In genomic region chr1:161069201-161069685, GRCh38 we compare ENCODE assay signal across 10 cellular contexts. TPM values are rescaled to one million over a fixed set of nuclear protein-coding genes. Genes with fewer than 3 reads are reported as not detected.
A peak's percentile ranks its signal among the peaks of the same experiment; 100 is the strongest.
DNase-seq lines count a peak whose midpoint lies in the region; ATAC-seq and TF ChIP-seq lines count a peak whose summit lies in the region.
"Had no signal": no experiment of that assay in that cellular context is flagged by ENCODE, and none has a peak within 500 bp of the region (broad histone marks: within the 10 kb centered on the region; RNA-seq: fewer than 3 reads in every experiment).

No MANE protein-coding gene starts in this region.

- ATAC-seq in GM21447 (IDR thresholded peaks at IDR 0.05; ENCODE audit: unreplicated experiment) (peak; percentile 3), HG03469 (IDR thresholded peaks at IDR 0.05; ENCODE audit: unreplicated experiment) (no peak)
- no peak for ATAC-seq in stimulated activated naive CD8-positive, alpha-beta T cell treated with anti-CD3 and anti-CD28 coated beads, Interleukin-15, Interleukin-2, amounts not matched to agents 100 U/mL and 50 U/mL, for 24 hours
- ATAC-seq in activated CD4-positive, CD25-positive, alpha-beta regulatory T cell treated with anti-CD3 and anti-CD28 coated beads, Interleukin-2, amount 50 U/mL, for 24 hours = no peak

- DNase-seq in stimulated activated naive CD8-positive, alpha-beta T cell treated with anti-CD3 and anti-CD28 coated beads, Interleukin-15, Interleukin-2, amounts not matched to agents 100 U/mL and 50 U/mL, for 24 hours = peak; percentile 27
- no peak for DNase-seq in endodermal cell
- DNase-seq in Calu3 = no peak

- intact Hi-C loops in Calu3 (cut with micrococcal nuclease; ENCODE audit: unreplicated experiment) = no loop called here

- no peak overlapping the region for H3K4me3 Mint-ChIP-seq in endodermal cell
- H3K4me3 Mint-ChIP-seq in Calu3 (ENCODE audit: low read depth, unreplicated experiment) = no peak overlapping the region

- WGBS in endodermal cell (ENCODE audit: insufficient coverage in 1 of 2, insufficient read length in 1 of 2), 2 experiments = 86 to 87% methylated on average over 3 to 11 of the region's 11 CpGs

- H3K4me3 ChIP-seq in Loucy (ENCODE audit: low read length, poor library complexity, severe bottlenecking) = peak overlapping the region; percentile 98
- peak overlapping the region; percentile 69 to 70 for H3K4me3 ChIP-seq in duodenal mucosa (ENCODE audit: low read depth in 1 of 2, low read length in 2 of 2)
- H3K4me3 ChIP-seq in endodermal cell (ENCODE audit: low read length) = no peak overlapping the region
- H3K4me3 ChIP-seq: cardiac muscle cell had no signal

- H3F3A ChIP-seq in Loucy (ENCODE audit: low read depth) = 0 out of 2 replicates have a peak, but pooled peaks cover 3% of the 10 kb centered on the region

- no peak overlapping the region for H2AFZ ChIP-seq in Loucy (ENCODE audit: low read length)

- CTCF ChIA-PET in Calu3 (lab: Charles Lee) = interaction anchor here (0.6 to 1.4 kb wide), 2 partner anchors 28 to 957 kb away, joined by 4 to 9 read pairs; partner anchors contain the start of gene KLHDC9

- no peaks in the 10 kb centered on the region for H3K9me2 ChIP-seq in Loucy (replicated peaks; ENCODE audit: low read depth, low read length)

- H3K27ac Mint-ChIP-seq in endodermal cell (no peak overlapping the region), Calu3 (ENCODE audit: unreplicated experiment) (no peak overlapping the region)

- H3K4me2 ChIP-seq in Loucy (ENCODE audit: low read depth, low read length, poor library complexity, severe bottlenecking) = peak overlapping the region; percentile 99

- H3K4me1 Mint-ChIP-seq in endodermal cell (peaks cover 8% of the 10 kb centered on the region), Calu3 (ENCODE audit: low read depth, unreplicated experiment) (peaks cover 3% of the 10 kb centered on the region)

- no peak for TF ChIP-seq CTCF in Loucy (conservative IDR thresholded peaks at IDR 0.05; ENCODE audit: low read length)
- TF ChIP-seq CTCF in endodermal cell (conservative IDR thresholded peaks at IDR 0.05) = no peak
- no peak for TF ChIP-seq CTCF in Calu3 (IDR thresholded peaks at IDR 0.05; ENCODE audit: unreplicated experiment)

- H3K36me3 ChIP-seq in Loucy (ENCODE audit: insufficient read depth, low read length) (no peaks in the 10 kb centered on the region), duodenal mucosa (ENCODE audit: control insufficient read depth in 1 of 2, insufficient read depth in 2 of 2, low read length in 2 of 2) (no peaks in the 10 kb centered on the region), endodermal cell (ENCODE audit: control insufficient read depth, insufficient read depth, low read length) (no peaks in the 10 kb centered on the region)
- H3K36me3 ChIP-seq: cardiac muscle cell had no signal

- H3K9ac ChIP-seq in Loucy (ENCODE audit: low read depth, low read length, poor library complexity, severe bottlenecking) (peak overlapping the region; percentile 99), duodenal mucosa (ENCODE audit: low read depth in 1 of 2, low read length in 2 of 2) (peak overlapping the region; percentile 60 to 62), endodermal cell (ENCODE audit: extremely low read depth, low read length, poor library complexity, severe bottlenecking) (no peak overlapping the region)

- H3K27me3 ChIP-seq in Loucy (ENCODE audit: insufficient read depth, low read length, poor library complexity, severe bottlenecking) (no peaks in the 10 kb centered on the region), duodenal mucosa (ENCODE audit: control insufficient read depth in 1 of 2, insufficient read depth in 2 of 2, low read length in 2 of 2) (no peaks in the 10 kb centered on the region), endodermal cell (ENCODE audit: control insufficient read depth, insufficient read depth, low read length, poor library complexity, severe bottlenecking) (no peaks in the 10 kb centered on the region)
- H3K27me3 ChIP-seq: cardiac muscle cell had no signal

- H3K27ac ChIP-seq in duodenal mucosa (ENCODE audit: low read depth, low read length) (peak overlapping the region; percentile 65), endodermal cell (ENCODE audit: low read depth, low read length) (no peak overlapping the region)
- H3K27ac ChIP-seq: cardiac muscle cell had no signal

- no peaks in the 10 kb centered on the region for H3K36me3 Mint-ChIP-seq in endodermal cell (ENCODE audit: low read depth)
- H3K36me3 Mint-ChIP-seq in Calu3 (ENCODE audit: insufficient read depth, unreplicated experiment) = peaks cover 18% of the 10 kb centered on the region

- H3K9me3 ChIP-seq in Loucy (ENCODE audit: insufficient read depth, low read depth, low read length) (no peaks in the 10 kb centered on the region), duodenal mucosa (ENCODE audit: control insufficient read depth in 1 of 2, low read length in 2 of 2) (no peaks in the 10 kb centered on the region), endodermal cell (ENCODE audit: control insufficient read depth, low read length) (no peaks in the 10 kb centered on the region)

- peaks cover 64% of the 10 kb centered on the region for H3K4me1 ChIP-seq in Loucy (ENCODE audit: insufficient read depth, low read length, poor library complexity, severe bottlenecking)
- peaks cover 0 to 11% of the 10 kb centered on the region in 2 donors for H3K4me1 ChIP-seq in duodenal mucosa (ENCODE audit: control insufficient read depth in 1 of 2, insufficient read depth in 2 of 2, low read length in 2 of 2)
- H3K4me1 ChIP-seq in endodermal cell (ENCODE audit: control insufficient read depth, insufficient read depth, low read length) = no peaks in the 10 kb centered on the region

- BruUV-seq in Calu3 (replicated peaks; lab: Mats Ljungman, UMichigan) = no TSS peak

- H4K20me1 ChIP-seq in Loucy (ENCODE audit: insufficient read depth, low read length, poor library complexity, severe bottlenecking) = peaks cover 33% of the 10 kb centered on the region

- no peaks in the 10 kb centered on the region for H3K9me3 Mint-ChIP-seq in endodermal cell
- no peaks in the 10 kb centered on the region for H3K9me3 Mint-ChIP-seq in Calu3 (ENCODE audit: low read depth, unreplicated experiment)

- H3K27me3 Mint-ChIP-seq in endodermal cell (ENCODE audit: insufficient read depth) (no peaks in the 10 kb centered on the region), Calu3 (ENCODE audit: unreplicated experiment) (no peaks in the 10 kb centered on the region)

- H3K79me2 ChIP-seq in Loucy (ENCODE audit: insufficient read depth, low read length) = peaks cover 51% of the 10 kb centered on the region

RNA-seq across cellular contexts. Expression of gene ARHGAP30, which starts 0.4 kb away (rescaled TPM):
- total RNA-seq in endodermal cell = under 1 TPM; 0.07 to 0.13 TPM
- polyA plus RNA-seq in endodermal cell (2013, experiment 1 of 2) = not detected
- not detected for polyA plus RNA-seq in endodermal cell (2013, experiment 2 of 2)
- 1.7 and 2.9 TPM in 2 replicates for total RNA-seq in Calu3 (2022)
- total RNA-seq: cardiac muscle cell, SK-MEL-5 had no signal

RNA-seq across cellular contexts. Expression of gene NECTIN4, which starts 20.1 kb away (rescaled TPM):
- total RNA-seq in endodermal cell (not detected), Calu3 (2022) (24.9 and 42.4 TPM in 2 replicates)
- polyA plus RNA-seq in endodermal cell (2013, experiment 1 of 2) = not detected
- polyA plus RNA-seq in endodermal cell (2013, experiment 2 of 2) = not detected
- total RNA-seq: cardiac muscle cell had no signal
- polyA plus RNA-seq: cardiac muscle cell had no signal

RNA-seq across cellular contexts. Expression of gene USF1, which starts 23.5 kb away (rescaled TPM):
- total RNA-seq in endodermal cell (10 to 100 TPM; 55.5 to 57.3 TPM), Calu3 (2022) (72.1 and 75.4 TPM in 2 replicates)
- polyA plus RNA-seq in endodermal cell (2013, experiment 1 of 2) = 69.5 TPM
- 60.9 TPM for polyA plus RNA-seq in endodermal cell (2013, experiment 2 of 2)

RNA-seq across cellular contexts. Expression of gene KLHDC9, which starts 28.9 kb away (rescaled TPM):
- 10 to 100 TPM; 14.6 to 25.4 TPM for total RNA-seq in endodermal cell
- 14.0 TPM for polyA plus RNA-seq in endodermal cell (2013, experiment 1 of 2)
- polyA plus RNA-seq in endodermal cell (2013, experiment 2 of 2) = 10.8 TPM
- 5.3 and 7.0 TPM in 2 replicates for total RNA-seq in Calu3 (2022)
- total RNA-seq: SK-MEL-5 had no signal

RNA-seq across cellular contexts. Expression of gene TSTD1, which starts 30.5 kb away (rescaled TPM):
- total RNA-seq in endodermal cell (10 to 100 TPM; 59.1 to 76.4 TPM), Calu3 (2022) (67.6 and 74.1 TPM in 2 replicates)
- 45.6 TPM for polyA plus RNA-seq in endodermal cell (2013, experiment 1 of 2)
- polyA plus RNA-seq in endodermal cell (2013, experiment 2 of 2) = 41.6 TPM

Comparison
In these comparisons a context has a peak if more than half of its experiments do, and no peak if none do; other contexts are left out.
1. RNA of gene NECTIN4, which starts 20.1 kb away (total RNA-seq): 24.9 to 42.4 TPM in Calu3; not detected in endodermal cell; every median in the first group is over 10 times any median in the second.